8 cellular contexts compared by ENCODE assay signal in genomic region chr7:32890553-32891045, GRCh38. TPM values are rescaled to one million over a fixed set of nuclear protein-coding genes. Genes with fewer than 3 reads are reported as not detected.
DNase-seq lines count a peak whose midpoint lies in the region; ATAC-seq and TF ChIP-seq lines count a peak whose summit lies in the region.

No MANE protein-coding gene starts in this region.

- H3K9me3 Mint-ChIP-seq in activated naive CD4-positive, alpha-beta T cell treated with anti-CD3 and anti-CD28 coated beads, Interleukin-2, amount 50 U/mL, for 24 hours, result no peaks in the 10 kb centered on the region

- H3K4me1 Mint-ChIP-seq in activated naive CD4-positive, alpha-beta T cell treated with anti-CD3 and anti-CD28 coated beads, Interleukin-2, amount 50 U/mL, for 24 hours, result peaks cover 66% of the 10 kb centered on the region

- no peaks in the 10 kb centered on the region for H3K36me3 ChIP-seq in right atrium auricular region

- H3K27ac ChIP-seq in right atrium auricular region, result peak overlapping the region; percentile 99 to 100

- H3K27me3 Mint-ChIP-seq in activated naive CD4-positive, alpha-beta T cell treated with anti-CD3 and anti-CD28 coated beads, Interleukin-2, amount 50 U/mL, for 24 hours, result no peaks in the 10 kb centered on the region

- H3K4me3 ChIP-seq in right atrium auricular region (peak overlapping the region; percentile 94 to 99), retinal pigment epithelial cell (ENCODE audit: low read length) (peak overlapping the region; percentile 89)

- H3K27ac Mint-ChIP-seq in activated naive CD4-positive, alpha-beta T cell treated with anti-CD3 and anti-CD28 coated beads, Interleukin-2, amount 50 U/mL, for 24 hours, result peak overlapping the region; percentile 98

- no peaks in the 10 kb centered on the region for H3K9me3 ChIP-seq in right atrium auricular region

- no peaks in the 10 kb centered on the region for H3K36me3 Mint-ChIP-seq in activated naive CD4-positive, alpha-beta T cell treated with anti-CD3 and anti-CD28 coated beads, Interleukin-2, amount 50 U/mL, for 24 hours

- H3K4me3 Mint-ChIP-seq in activated naive CD4-positive, alpha-beta T cell treated with anti-CD3 and anti-CD28 coated beads, Interleukin-2, amount 50 U/mL, for 24 hours, result peak overlapping the region; percentile 96

- ATAC-seq in GM19351 (IDR thresholded peaks at IDR 0.05; ENCODE audit: unreplicated experiment) (peak; percentile 36), HG03439 (IDR thresholded peaks at IDR 0.05; ENCODE audit: unreplicated experiment) (peak; percentile 34)

- no peak for TF ChIP-seq CTCF in right atrium auricular region (IDR thresholded peaks at IDR 0.05)
- no peak for TF ChIP-seq CTCF in retinal pigment epithelial cell (conservative IDR thresholded peaks at IDR 0.05; ENCODE audit: low read depth, low read length)

- peaks cover 0 to 57% of the 10 kb centered on the region in 2 donors for H3K4me1 ChIP-seq in right atrium auricular region

- peak; percentile 60 for DNase-seq in DMS153 treated with DMSO at 0.1 percent for 48 hours (lab: John Stamatoyannopoulos, UW; ENCODE audit: unreplicated experiment)
- peak; percentile 51 to 72 for DNase-seq in NOMO-1 (lab: John Stamatoyannopoulos, UW; ENCODE audit: unreplicated experiment in 2 of 2)
- no peak for DNase-seq in right atrium auricular region (ENCODE audit: low spot score)
- no peak for DNase-seq in retinal pigment epithelial cell (ENCODE audit: low read depth)
- no peak for DNase-seq in NCI-H1048 (lab: John Stamatoyannopoulos, UW)

- H3K27me3 ChIP-seq in right atrium auricular region, result no peaks in the 10 kb centered on the region

RNA-seq across cellular contexts. Expression of gene KBTBD2, which starts 1.0 kb away (rescaled TPM):
- 10 to 100 TPM; 22.4 to 26.0 TPM for total RNA-seq in right atrium auricular region

Comparison
In these comparisons a context has a peak if more than half of its experiments do, and no peak if none do; other contexts are left out.
1. DNase-seq: peak in DMS153 treated with DMSO at 0.1 percent for 48 hours (single experiment) and NOMO-1 (2 of 2); none in right atrium auricular region (single experiment), retinal pigment epithelial cell (single experiment) and NCI-H1048 (single experiment).